In genomic region chr5:82738681-82739080, GRCh38 we compare ENCODE assay signal across 33 cellular contexts.
"Had no signal": no experiment of that assay in that cellular context is flagged by ENCODE, and none has a peak within 500 bp of the region (broad histone marks: within the 10 kb centered on the region; RNA-seq: fewer than 3 reads in every experiment).

No MANE protein-coding gene starts in this region.

- ATAC-seq: activated CD8-positive, alpha-beta memory T cell treated with anti-CD3 and anti-CD28 coated beads, Interleukin-2, amount 10 ng/mL, durations not matched to agents 7 days and 5 days; activated T-helper 17 cell treated with anti-CD3 and anti-CD28 coated beads, Interleukin-2, amount 50 U/mL, for 72 hours; K562; PC-3 had no signal

- H3K27me3 Mint-ChIP-seq: activated CD4-positive, alpha-beta memory T cell treated with anti-CD3 and anti-CD28 coated beads, Interleukin-2, amount 10 ng/mL, durations not matched to agents 7 days and 5 days; activated naive CD8-positive, alpha-beta T cell treated with anti-CD3 and anti-CD28 coated beads for 36 hours; activated T-helper 17 cell treated with anti-CD3 and anti-CD28 coated beads, Interleukin-2, amount 50 U/mL, for 72 hours had no signal

- DNase-seq: activated CD4-positive, alpha-beta memory T cell treated with anti-CD3 and anti-CD28 coated beads, Interleukin-2, amount 10 ng/mL, durations not matched to agents 7 days and 5 days; activated CD4-positive, alpha-beta T cell treated with anti-CD3 and anti-CD28 coated beads for 1 hour; activated CD4-positive, alpha-beta T cell treated with anti-CD3 and anti-CD28 coated beads for 48 hours; activated CD4-positive, CD25-positive, alpha-beta regulatory T cell; activated CD8-positive, alpha-beta memory T cell treated with anti-CD3 and anti-CD28 coated beads for 24 hours; activated CD8-positive, alpha-beta memory T cell treated with anti-CD3 and anti-CD28 coated beads, Interleukin-2, amount 10 ng/mL, durations not matched to agents 7 days and 5 days; activated CD8-positive, alpha-beta memory T cell treated with anti-CD3 and anti-CD28 coated beads, Interleukin-2, amount 50 U/mL, for 48 hours; activated effector memory CD4-positive, alpha-beta T cell treated with anti-CD3 and anti-CD28 coated beads, Interleukin-2, amount 50 U/mL, for 16 hours; activated naive CD4-positive, alpha-beta T cell; activated naive CD4-positive, alpha-beta T cell treated with anti-CD3 and anti-CD28 coated beads, Interleukin-2, amount 50 U/mL, for 16 hours; activated naive CD8-positive, alpha-beta T cell treated with anti-CD3 and anti-CD28 coated beads for 36 hours; activated T-cell treated with anti-CD3 and anti-CD28 coated beads, Interleukin-2, amount 50 U/mL, for 48 hours; amygdala; NCI-H1092; NCI-H1436 treated with DMSO at 0.1 percent for 48 hours; NCI-H1694 treated with DMSO at 0.1 percent for 48 hours; NCI-H2029; NCI-H2171 treated with DMSO at 0.1 percent for 48 hours; NCI-H345; NCI-H524 treated with DMSO at 0.1 percent for 48 hours; NK-92 treated with Interleukin-12 subunit alpha and Interleukin-12 subunit beta, amount 100 ng/mL, for 24 hours; PC-3; Peyer's patch; RPMI8226; SHP77 treated with DMSO at 0.1 percent for 48 hours; SW 1271; T-helper 1 cell; T-helper 2 cell; T-helper 9 cell; WERI-Rb-1 had no signal

- H3K4me1 Mint-ChIP-seq: activated CD8-positive, alpha-beta memory T cell treated with anti-CD3 and anti-CD28 coated beads, Interleukin-2, amount 10 ng/mL, durations not matched to agents 7 days and 5 days; activated T-helper 17 cell treated with anti-CD3 and anti-CD28 coated beads, Interleukin-2, amount 50 U/mL, for 72 hours; central memory CD8-positive, alpha-beta T cell had no signal

- H3K4me3 Mint-ChIP-seq: activated CD4-positive, alpha-beta memory T cell treated with anti-CD3 and anti-CD28 coated beads, Interleukin-2, amount 10 ng/mL, durations not matched to agents 7 days and 5 days; activated CD8-positive, alpha-beta memory T cell treated with anti-CD3 and anti-CD28 coated beads, Interleukin-2, amount 10 ng/mL, durations not matched to agents 7 days and 5 days; activated naive CD8-positive, alpha-beta T cell treated with anti-CD3 and anti-CD28 coated beads for 36 hours; activated T-helper 17 cell treated with anti-CD3 and anti-CD28 coated beads, Interleukin-2, amount 50 U/mL, for 72 hours; central memory CD8-positive, alpha-beta T cell had no signal

- H3K9me3 Mint-ChIP-seq: activated CD4-positive, alpha-beta memory T cell treated with anti-CD3 and anti-CD28 coated beads, Interleukin-2, amount 10 ng/mL, durations not matched to agents 7 days and 5 days; activated naive CD8-positive, alpha-beta T cell treated with anti-CD3 and anti-CD28 coated beads for 36 hours; activated T-helper 17 cell treated with anti-CD3 and anti-CD28 coated beads, Interleukin-2, amount 50 U/mL, for 72 hours; central memory CD8-positive, alpha-beta T cell had no signal

- H3K36me3 Mint-ChIP-seq: activated CD8-positive, alpha-beta memory T cell treated with anti-CD3 and anti-CD28 coated beads, Interleukin-2, amount 10 ng/mL, durations not matched to agents 7 days and 5 days; activated naive CD8-positive, alpha-beta T cell treated with anti-CD3 and anti-CD28 coated beads for 36 hours had no signal

- H3K27ac Mint-ChIP-seq: activated CD4-positive, alpha-beta memory T cell treated with anti-CD3 and anti-CD28 coated beads, Interleukin-2, amount 10 ng/mL, durations not matched to agents 7 days and 5 days; activated CD8-positive, alpha-beta memory T cell treated with anti-CD3 and anti-CD28 coated beads, Interleukin-2, amount 10 ng/mL, durations not matched to agents 7 days and 5 days; activated naive CD8-positive, alpha-beta T cell treated with anti-CD3 and anti-CD28 coated beads for 36 hours; activated T-helper 17 cell treated with anti-CD3 and anti-CD28 coated beads, Interleukin-2, amount 50 U/mL, for 72 hours had no signal
